13 cellular contexts compared by ENCODE assay signal in the genomic region with DNA sequence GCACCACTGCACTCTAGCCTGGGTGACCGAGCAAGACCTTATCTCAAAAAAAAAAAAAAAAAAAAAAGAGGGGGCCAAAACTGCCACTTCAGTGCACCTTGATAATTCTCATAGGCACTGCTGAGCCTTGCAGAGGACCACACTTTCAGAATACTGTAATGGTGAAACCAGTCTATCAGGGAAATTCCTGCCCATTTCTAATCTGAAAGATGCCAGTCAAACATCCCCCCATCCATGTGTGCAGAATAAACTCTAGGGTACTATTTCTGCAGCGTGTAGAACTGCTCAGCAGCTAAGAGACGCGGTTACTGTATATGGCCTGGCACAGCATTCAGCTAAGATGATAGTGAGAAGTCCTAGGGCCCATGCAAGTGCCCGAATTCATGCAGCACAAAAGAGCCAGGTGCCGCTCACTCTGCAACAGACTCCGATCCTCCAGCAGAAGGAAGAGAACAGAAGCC.
DNase-seq lines count a peak whose midpoint lies in the region; ATAC-seq and TF ChIP-seq lines count a peak whose summit lies in the region.
"Had no signal": no experiment of that assay in that cellular context is flagged by ENCODE, and none has a peak within 500 bp of the region (broad histone marks: within the 10 kb centered on the region; RNA-seq: fewer than 3 reads in every experiment).

No MANE protein-coding gene starts in this region.

- H3K27me3 ChIP-seq in dorsolateral prefrontal cortex: no peaks in the 10 kb centered on the region
- H3K27me3 ChIP-seq: SJCRH30 had no signal

- peak overlapping the region in 5 of 59 donors; percentile 5 to 49 (median 14) for H3K27ac ChIP-seq in dorsolateral prefrontal cortex
- H3K27ac ChIP-seq: lower lobe of right lung, SJCRH30 had no signal

- intact Hi-C loops in CD14-positive monocyte (cut with micrococcal nuclease) (no loop called here), dorsolateral prefrontal cortex (cut with DNase I) (no loop called here)

- peak overlapping the region; percentile 36 for H3K27ac Mint-ChIP-seq in activated naive CD8-positive, alpha-beta T cell treated with anti-CD3 and anti-CD28 coated beads, Interleukin-2, amount 10 ng/mL, durations not matched to agents 7 days and 5 days
- no peak overlapping the region for H3K27ac Mint-ChIP-seq in CD14-positive monocyte
- H3K27ac Mint-ChIP-seq: type B pancreatic cell had no signal

- H3K4me1 Mint-ChIP-seq in activated naive CD8-positive, alpha-beta T cell treated with anti-CD3 and anti-CD28 coated beads, Interleukin-2, amount 10 ng/mL, durations not matched to agents 7 days and 5 days: peaks cover 25% of the 10 kb centered on the region
- H3K4me1 Mint-ChIP-seq in CD14-positive monocyte: peaks cover 14% of the 10 kb centered on the region

- H3K9me3 Mint-ChIP-seq in activated naive CD8-positive, alpha-beta T cell treated with anti-CD3 and anti-CD28 coated beads, Interleukin-2, amount 10 ng/mL, durations not matched to agents 7 days and 5 days: peaks cover 12% of the 10 kb centered on the region
- peaks cover 0 to 4% (median 2%) of the 10 kb centered on the region in 7 donors for H3K9me3 Mint-ChIP-seq in CD14-positive monocyte
- H3K9me3 Mint-ChIP-seq: type B pancreatic cell had no signal

- H3K27me3 Mint-ChIP-seq in activated naive CD8-positive, alpha-beta T cell treated with anti-CD3 and anti-CD28 coated beads, Interleukin-2, amount 10 ng/mL, durations not matched to agents 7 days and 5 days: no peaks in the 10 kb centered on the region
- peaks cover 0 to 3% (median 1%) of the 10 kb centered on the region in 3 donors for H3K27me3 Mint-ChIP-seq in CD14-positive monocyte (ENCODE audit: low read depth in 3 of 3)

- DNase-seq in GM12864 (ENCODE audit: low read depth): no peak
- no peak for DNase-seq in activated naive CD8-positive, alpha-beta T cell treated with anti-CD3 and anti-CD28 coated beads, Interleukin-2, amount 10 ng/mL, durations not matched to agents 7 days and 5 days
- DNase-seq in CD14-positive monocyte (ENCODE audit: low spot score): no peak
- DNase-seq in dorsolateral prefrontal cortex: no peak
- no peak for DNase-seq in NCI-H2171 (lab: John Stamatoyannopoulos, UW)
- DNase-seq in NCI-H1417 treated with DMSO at 0.1 percent for 48 hours (lab: John Stamatoyannopoulos, UW): no peak
- DNase-seq: lower lobe of right lung, NCI-H524, psoas muscle, SJCRH30 had no signal

- H3K4me3 ChIP-seq in GM12864 (ENCODE audit: low read depth, low read length) (peak overlapping the region; percentile 42; the same call in 1 of the 2 replicates), dorsolateral prefrontal cortex (no peak overlapping the region)
- H3K4me3 ChIP-seq: lower lobe of right lung, psoas muscle, SJCRH30 had no signal

- no peak for TF ChIP-seq CTCF in GM12864 (IDR thresholded peaks at IDR 0.05; ENCODE audit: low read depth, low read length, missing control alignments)
- TF ChIP-seq CTCF in CD14-positive monocyte (IDR thresholded peaks at IDR 0.05): no peak
- TF ChIP-seq CTCF in dorsolateral prefrontal cortex (IDR thresholded peaks at IDR 0.05 in 54 of 56, conservative IDR thresholded peaks at IDR 0.05 in 2 of 56; ENCODE audit: low read depth in 1 of 56, partially characterized antibody in 56 of 56): no peak

- H3K4me3 Mint-ChIP-seq in activated naive CD8-positive, alpha-beta T cell treated with anti-CD3 and anti-CD28 coated beads, Interleukin-2, amount 10 ng/mL, durations not matched to agents 7 days and 5 days: peak overlapping the region; percentile 1
- H3K4me3 Mint-ChIP-seq in CD14-positive monocyte: no peak overlapping the region
- H3K4me3 Mint-ChIP-seq: type B pancreatic cell had no signal

- ATAC-seq in GM19035 (IDR thresholded peaks at IDR 0.05; ENCODE audit: unreplicated experiment) (peak; percentile 40), HG03159 (IDR thresholded peaks at IDR 0.05; ENCODE audit: unreplicated experiment) (peak; percentile 39)
- peak; percentile 27 for ATAC-seq in activated naive CD8-positive, alpha-beta T cell treated with anti-CD3 and anti-CD28 coated beads, Interleukin-2, amount 10 ng/mL, durations not matched to agents 7 days and 5 days (ENCODE audit: low read depth)

- POLR2A ChIA-PET in activated naive CD8-positive, alpha-beta T cell treated with anti-CD3 and anti-CD28 coated beads, Interleukin-2, amount 10 ng/mL, durations not matched to agents 7 days and 5 days (lab: Charles Lee): no interaction called here

- H3K36me3 Mint-ChIP-seq in activated naive CD8-positive, alpha-beta T cell treated with anti-CD3 and anti-CD28 coated beads, Interleukin-2, amount 10 ng/mL, durations not matched to agents 7 days and 5 days: peaks cover 26% of the 10 kb centered on the region
- peaks cover 9 to 22% of the 10 kb centered on the region in 2 donors for H3K36me3 Mint-ChIP-seq in CD14-positive monocyte
- H3K36me3 Mint-ChIP-seq: type B pancreatic cell had no signal
